9 cellular contexts compared by ENCODE assay signal in genomic region chr3:38655708-38656300, GRCh38. TPM values are rescaled to one million over a fixed set of nuclear protein-coding genes. Genes with fewer than 3 reads are reported as not detected.
DNase-seq lines count a peak whose midpoint lies in the region; TF ChIP-seq lines count a peak whose summit lies in the region.
"Had no signal": no experiment of that assay in that cellular context is flagged by ENCODE, and none has a peak within 500 bp of the region (broad histone marks: within the 10 kb centered on the region; RNA-seq: fewer than 3 reads in every experiment).

No MANE protein-coding gene starts in this region.

- peak; percentile 43 for TF ChIP-seq CTCF in fibroblast of mammary gland (conservative IDR thresholded peaks at IDR 0.05; ENCODE audit: control insufficient read depth, insufficient read depth, low read depth, low read length)
- TF ChIP-seq CTCF in sigmoid colon (IDR thresholded peaks at IDR 0.05): peak in 1 of 4 experiments; percentile 15
- peak in 2 of 5 experiments; percentile 11 to 20 for TF ChIP-seq CTCF in tibial nerve (IDR thresholded peaks at IDR 0.05)

- no peak overlapping the region for H3K9ac ChIP-seq in Karpas-422 (ENCODE audit: low read length)
- H3K9ac ChIP-seq: BLaER1 treated with 17β-estradiol and CSF1 and Interleukin-3, amounts not matched to agents 10 nM and 100 nM had no signal

- no peak overlapping the region for H2AFZ ChIP-seq in Karpas-422 (ENCODE audit: low read length)

- no peaks in the 10 kb centered on the region for H3K36me3 ChIP-seq in Karpas-422 (ENCODE audit: insufficient read depth, low read length)
- no peaks in the 10 kb centered on the region for H3K36me3 ChIP-seq in sigmoid colon
- H3K36me3 ChIP-seq in tibial nerve: no peaks in the 10 kb centered on the region
- H3K36me3 ChIP-seq: BLaER1 treated with 17β-estradiol and CSF1 and Interleukin-3, amounts not matched to agents 10 nM and 100 nM had no signal

- H3K4me3 ChIP-seq in Karpas-422 (ENCODE audit: low read length) (no peak overlapping the region), fibroblast of mammary gland (ENCODE audit: control insufficient read depth, low read depth, low read length) (no peak overlapping the region), sigmoid colon (no peak overlapping the region), tibial nerve (no peak overlapping the region)
- H3K4me3 ChIP-seq: BLaER1 treated with 17β-estradiol and CSF1 and Interleukin-3, amounts not matched to agents 10 nM and 100 nM had no signal

- DNase-seq in DMS79 treated with DMSO at 0.1 percent for 48 hours (lab: John Stamatoyannopoulos, UW): peak; percentile 8
- DNase-seq in DMS79 (lab: John Stamatoyannopoulos, UW): no peak
- peak; percentile 82 for DNase-seq in Karpas-422
- peak; percentile 81 for DNase-seq in SK-MEL-5 (ENCODE audit: low read depth, low spot score)
- DNase-seq in fibroblast of mammary gland (ENCODE audit: low read depth): peak; percentile 45
- peak; percentile 38 for DNase-seq in sigmoid colon
- DNase-seq in tibial nerve (ENCODE audit: low spot score in 2 of 2): no peak
- DNase-seq in stimulated activated CD4-positive, alpha-beta T cell treated with anti-CD3 and anti-CD28 coated beads, Interleukin-4, amount 100 ng/mL, for 4 hours: no peak

- no peak overlapping the region for H3K27ac ChIP-seq in Karpas-422 (ENCODE audit: low read length)
- H3K27ac ChIP-seq in sigmoid colon: no peak overlapping the region
- H3K27ac ChIP-seq in tibial nerve: no peak overlapping the region
- H3K27ac ChIP-seq: BLaER1 treated with 17β-estradiol and CSF1 and Interleukin-3, amounts not matched to agents 10 nM and 100 nM had no signal

- no peaks in the 10 kb centered on the region for H4K20me1 ChIP-seq in Karpas-422 (ENCODE audit: insufficient read depth, low read depth, low read length)
- H4K20me1 ChIP-seq: BLaER1 treated with 17β-estradiol and CSF1 and Interleukin-3, amounts not matched to agents 10 nM and 100 nM had no signal

- H3K9me2 ChIP-seq in Karpas-422 (replicated peaks; ENCODE audit: insufficient read depth, low read length): no peaks in the 10 kb centered on the region

- H3K4me1 ChIP-seq in Karpas-422 (ENCODE audit: low read length) (no peaks in the 10 kb centered on the region), sigmoid colon (peaks cover 0 to 3% (median 0%) of the 10 kb centered on the region in 4 donors), tibial nerve (peaks cover 0 to 4% (median 2%) of the 10 kb centered on the region in 4 donors)

- H3K27me3 ChIP-seq in Karpas-422 (ENCODE audit: low read length): no peaks in the 10 kb centered on the region
- peaks cover 3 to 67% (median 10%) of the 10 kb centered on the region in 3 donors for H3K27me3 ChIP-seq in sigmoid colon
- H3K27me3 ChIP-seq in tibial nerve: peaks cover 0 to 33% of the 10 kb centered on the region in 2 donors

- no peaks in the 10 kb centered on the region for H3K9me3 ChIP-seq in Karpas-422 (ENCODE audit: low read length)
- H3K9me3 ChIP-seq in sigmoid colon: no peaks in the 10 kb centered on the region
- no peaks in the 10 kb centered on the region for H3K9me3 ChIP-seq in tibial nerve

- no peak overlapping the region for H3K4me2 ChIP-seq in Karpas-422 (ENCODE audit: low read depth, low read length, poor library complexity, severe bottlenecking)

- 15 to 17% methylated on average over 7 of the region's 7 CpGs for WGBS in sigmoid colon, 2 donors
- WGBS in tibial nerve, 2 donors: 9 to 18% methylated on average over 7 of the region's 7 CpGs

- TF ChIP-seq EP300 in sigmoid colon (IDR thresholded peaks at IDR 0.05): no peak
- no peak for TF ChIP-seq EP300 in tibial nerve (IDR thresholded peaks at IDR 0.05)

- no peaks in the 10 kb centered on the region for H3K79me2 ChIP-seq in Karpas-422 (ENCODE audit: low read length)

- intact Hi-C loops in sigmoid colon (cut with DNase I): loop anchor here (10.0 kb wide), 1 partner anchor 161 kb away; the partner anchor contains the start of gene EXOG

- TF ChIP-seq POLR2A in sigmoid colon (IDR thresholded peaks at IDR 0.05) (no peak), tibial nerve (IDR thresholded peaks at IDR 0.05) (no peak)

- in situ Hi-C loops in SK-MEL-5 (cut with HindIII; ENCODE audit: low pct_unique_long_range_greater_than_20kb, low sequenced_read_pairs): loop anchor here (25.0 kb wide), 1 partner anchor 144 kb away; no protein-coding TSS in a partner anchor

RNA-seq across cellular contexts. Expression of gene SCN5A, which starts 6.3 kb away (rescaled TPM):
- not detected in 2 replicates for total RNA-seq in Karpas-422 (2014; rRNA removed; shearing (Covaris generic); ENCODE audit: low replicate concordance)
- total RNA-seq in SK-MEL-5 (2014; rRNA removed; shearing (Covaris generic)): 0.51 and 1.0 TPM in 2 replicates
- polyA plus RNA-seq in SK-MEL-5 (2015; cell fraction: cytosol; rRNA removed): 0.26 and 1.3 TPM in 2 replicates
- polyA plus RNA-seq in SK-MEL-5 (2015; cell fraction: nucleus; rRNA removed): 0.48 and 0.62 TPM in 2 replicates
- total RNA-seq in sigmoid colon (1 to 10 TPM in 1 of 4 donors, under 1 TPM in 3; 0.33 to 1.9 (median 0.77) TPM), tibial nerve (1 to 10 TPM in 3 of 4 donors, under 1 TPM in 1; 0.44 to 2.7 (median 1.8) TPM)
- polyA plus RNA-seq in sigmoid colon: under 1 TPM; under 0.01 to 0.51 (median 0.23) TPM

Comparison
In these comparisons a context has a peak if more than half of its experiments do, and no peak if none do; other contexts are left out.
1. DNase-seq: peak in DMS79 treated with DMSO at 0.1 percent for 48 hours (single experiment), Karpas-422 (single experiment), SK-MEL-5 (single experiment), fibroblast of mammary gland (single experiment) and sigmoid colon (single experiment); none in DMS79 (single experiment), tibial nerve (0 of 2) and stimulated activated CD4-positive, alpha-beta T cell treated with anti-CD3 and anti-CD28 coated beads, Interleukin-4, amount 100 ng/mL, for 4 hours (0 of 2).